In genomic region chr2:195559431-195559914, GRCh38 we compare ENCODE assay signal across 8 cellular contexts.
DNase-seq lines count a peak whose midpoint lies in the region; ATAC-seq and TF ChIP-seq lines count a peak whose summit lies in the region.

No MANE protein-coding gene starts in this region.

- no peaks in the 10 kb centered on the region for H3K9me2 ChIP-seq in Loucy (replicated peaks; ENCODE audit: low read depth, low read length)

- no peaks in the 10 kb centered on the region for H3K9me3 ChIP-seq in Loucy (ENCODE audit: insufficient read depth, low read depth, low read length)

- TF ChIP-seq CTCF in Loucy (conservative IDR thresholded peaks at IDR 0.05; ENCODE audit: low read length), result no peak

- H3K27me3 ChIP-seq in Loucy (ENCODE audit: insufficient read depth, low read length, poor library complexity, severe bottlenecking), result no peaks in the 10 kb centered on the region

- peak overlapping the region; percentile 61 for H3K9ac ChIP-seq in Loucy (ENCODE audit: low read depth, low read length, poor library complexity, severe bottlenecking)

- peaks cover 17% of the 10 kb centered on the region for H3F3A ChIP-seq in Loucy (ENCODE audit: low read depth)

- in situ Hi-C loops in ACHN (cut with HindIII; ENCODE audit: low pct_ligation_motif_present, low pct_unique_long_range_greater_than_20kb, low sequenced_read_pairs), result no loop called here

- DNase-seq in GM04504 (ENCODE audit: low read depth) (peak; percentile 64), fibroblast of gingiva (ENCODE audit: low read depth) (peak; percentile 45), ACHN (no peak), NCI-H82 (lab: John Stamatoyannopoulos, UW) (no peak)
- DNase-seq in activated CD4-positive, alpha-beta T cell treated with anti-CD3 and anti-CD28 coated beads, Interleukin-2, amount 50 U/mL, for 4 hours, result peak; percentile 64 to 71
- peak; percentile 49 to 52 for DNase-seq in stimulated activated CD4-positive, alpha-beta T cell treated with anti-CD3 and anti-CD28 coated beads, Interleukin-2, amount 100 ng/mL, for 48 hours

- H3K4me3 ChIP-seq in Loucy (ENCODE audit: low read length, poor library complexity, severe bottlenecking), result peak overlapping the region; percentile 51

- H3K36me3 ChIP-seq in Loucy (ENCODE audit: insufficient read depth, low read length), result no peaks in the 10 kb centered on the region

- peak; percentile 85 for ATAC-seq in GM21737 (IDR thresholded peaks at IDR 0.05; ENCODE audit: unreplicated experiment)

- peak overlapping the region; percentile 67 for H3K4me2 ChIP-seq in Loucy (ENCODE audit: low read depth, low read length, poor library complexity, severe bottlenecking)

- H3K79me2 ChIP-seq in Loucy (ENCODE audit: insufficient read depth, low read length), result no peaks in the 10 kb centered on the region

- peak overlapping the region; percentile 45; the same call in 1 of the 2 replicates for H2AFZ ChIP-seq in Loucy (ENCODE audit: low read length)

- peaks cover 41% of the 10 kb centered on the region for H3K4me1 ChIP-seq in Loucy (ENCODE audit: insufficient read depth, low read length, poor library complexity, severe bottlenecking)

- H4K20me1 ChIP-seq in Loucy (ENCODE audit: insufficient read depth, low read length, poor library complexity, severe bottlenecking), result no peaks in the 10 kb centered on the region

Comparison
In these comparisons a context has a peak if more than half of its experiments do, and no peak if none do; other contexts are left out.
1. DNase-seq: peak in GM04504 (single experiment), activated CD4-positive, alpha-beta T cell treated with anti-CD3 and anti-CD28 coated beads, Interleukin-2, amount 50 U/mL, for 4 hours (2 of 2), fibroblast of gingiva (single experiment) and stimulated activated CD4-positive, alpha-beta T cell treated with anti-CD3 and anti-CD28 coated beads, Interleukin-2, amount 100 ng/mL, for 48 hours (2 of 2); none in ACHN (single experiment) and NCI-H82 (single experiment).